ENCODE assay signal across 18 cellular contexts in genomic region chr13:91405240-91405639, GRCh38. TPM values are rescaled to one million over a fixed set of nuclear protein-coding genes. Genes with fewer than 3 reads are reported as not detected.
DNase-seq lines count a peak whose midpoint lies in the region; ATAC-seq and TF ChIP-seq lines count a peak whose summit lies in the region.
"Had no signal": no experiment of that assay in that cellular context is flagged by ENCODE, and none has a peak within 500 bp of the region (broad histone marks: within the 10 kb centered on the region; RNA-seq: fewer than 3 reads in every experiment).

No MANE protein-coding gene starts in this region.

- H3K4me3 ChIP-seq in GM23338, result no peak overlapping the region
- H3K4me3 ChIP-seq: PC-9, upper lobe of left lung had no signal

- H3K4me3 Mint-ChIP-seq in GM23338, result no peak overlapping the region
- H3K4me3 Mint-ChIP-seq: activated B cell treated with CpG ODN at 0.5 μM for 24 hours; activated naive CD8-positive, alpha-beta T cell treated with anti-CD3 and anti-CD28 coated beads, Interleukin-2, amount 50 U/mL, for 24 hours had no signal

- no peaks in the 10 kb centered on the region; the same call in 1 of the 2 replicates for H4K20me1 ChIP-seq in GM23338 (replicated peaks; ENCODE audit: insufficient read depth)

- peak; percentile 66 for ATAC-seq in GM18499 (IDR thresholded peaks at IDR 0.05; ENCODE audit: insufficient read depth, unreplicated experiment)
- peak; percentile 81 for ATAC-seq in GM19397 (IDR thresholded peaks at IDR 0.05; ENCODE audit: unreplicated experiment)
- peak; percentile 78 for ATAC-seq in HG02678 (IDR thresholded peaks at IDR 0.05; ENCODE audit: unreplicated experiment)
- ATAC-seq in HG03342 (IDR thresholded peaks at IDR 0.05; ENCODE audit: unreplicated experiment), result peak; percentile 72
- no peak for ATAC-seq in HG03108 (IDR thresholded peaks at IDR 0.05; ENCODE audit: unreplicated experiment)
- no peak for ATAC-seq in GM23338
- ATAC-seq: activated naive CD8-positive, alpha-beta T cell treated with anti-CD3 and anti-CD28 coated beads, Interleukin-2, amount 50 U/mL, for 24 hours had no signal

- peaks cover 5% of the 10 kb centered on the region; the same call in 1 of the 2 replicates for H3K9me2 ChIP-seq in GM23338 (ENCODE audit: insufficient read depth)

- no peaks in the 10 kb centered on the region for H3K4me1 Mint-ChIP-seq in GM23338
- H3K4me1 Mint-ChIP-seq: activated naive CD8-positive, alpha-beta T cell treated with anti-CD3 and anti-CD28 coated beads, Interleukin-2, amount 50 U/mL, for 24 hours had no signal

- H3K27ac Mint-ChIP-seq in GM23338, result no peak overlapping the region
- H3K27ac Mint-ChIP-seq: activated B cell treated with CpG ODN at 0.5 μM for 24 hours; activated naive CD8-positive, alpha-beta T cell treated with anti-CD3 and anti-CD28 coated beads, Interleukin-2, amount 50 U/mL, for 24 hours; progenitor cell of endocrine pancreas had no signal

- H3K27me3 ChIP-seq in GM23338 (ENCODE audit: insufficient read depth), result peaks cover 21% of the 10 kb centered on the region
- H3K27me3 ChIP-seq: upper lobe of left lung had no signal

- H2AFZ ChIP-seq in GM23338, result no peak overlapping the region
- H2AFZ ChIP-seq: PC-9 had no signal

- peaks cover 8% of the 10 kb centered on the region; the same call in 2 of the 3 replicates for H3K36me3 Mint-ChIP-seq in GM23338 (ENCODE audit: low read depth)

- DNase-seq in DMS 273 (lab: John Stamatoyannopoulos, UW; ENCODE audit: unreplicated experiment) (no peak), MV-4-11 (lab: John Stamatoyannopoulos, UW) (no peak), GM23338 (ENCODE audit: low spot score) (no peak)
- DNase-seq: activated B cell treated with CpG ODN at 0.5 μM for 24 hours; activated naive CD8-positive, alpha-beta T cell treated with anti-CD3 and anti-CD28 coated beads, Interleukin-2, amount 50 U/mL, for 24 hours; GF-D8; kidney glomerular epithelial cell; NCI-H1436 treated with DMSO at 0.1 percent for 48 hours; NCI-H510A; PC-9; upper lobe of left lung had no signal

- H3K4me1 ChIP-seq in GM23338 (ENCODE audit: insufficient read depth), result no peaks in the 10 kb centered on the region
- H3K4me1 ChIP-seq: upper lobe of left lung had no signal

- no peaks in the 10 kb centered on the region for H3K36me3 ChIP-seq in GM23338 (ENCODE audit: insufficient read depth)
- H3K36me3 ChIP-seq: upper lobe of left lung had no signal

- H3K4me2 ChIP-seq in GM23338, result no peak overlapping the region
- H3K4me2 ChIP-seq: PC-9 had no signal

- no peaks in the 10 kb centered on the region for H3K79me2 ChIP-seq in GM23338 (replicated peaks; ENCODE audit: insufficient read depth)

- H3K9me3 Mint-ChIP-seq in GM23338, result peaks cover 12% of the 10 kb centered on the region; the same call in 2 of the 3 replicates
- H3K9me3 Mint-ChIP-seq: activated naive CD8-positive, alpha-beta T cell treated with anti-CD3 and anti-CD28 coated beads, Interleukin-2, amount 50 U/mL, for 24 hours had no signal

- no peak for TF ChIP-seq CTCF in GM23338 (conservative IDR thresholded peaks at IDR 0.05; ENCODE audit: low read depth in 2 of 2)

- peaks cover 6% of the 10 kb centered on the region for H3K27me3 Mint-ChIP-seq in GM23338 (ENCODE audit: insufficient read depth, low read depth, poor library complexity)

- no peaks in the 10 kb centered on the region for H3F3A ChIP-seq in GM23338 (replicated peaks; ENCODE audit: low read depth)

- H3K27ac ChIP-seq in GM23338 (ENCODE audit: low read depth), result no peak overlapping the region
- H3K27ac ChIP-seq: HL-60, PC-9, upper lobe of left lung had no signal

TF ChIP-seq in GM23338, 12 proteins besides CTCF, POLR2A, EP300 and RAD21 (continues in another document):
- no peak for TF ChIP-seq JUNB (IDR thresholded peaks at IDR 0.05; ENCODE audit: unreplicated experiment)
- TF ChIP-seq ZNF462 (CRISPR knock-in tag; IDR thresholded peaks at IDR 0.05), result no peak
- no peak for TF ChIP-seq EZH2phosphoT487 (IDR thresholded peaks at IDR 0.05; ENCODE audit: unreplicated experiment)
- no peak for TF ChIP-seq REST (IDR thresholded peaks at IDR 0.05; ENCODE audit: unreplicated experiment)
- no peak for TF ChIP-seq ZNF331 (CRISPR knock-in tag; IDR thresholded peaks at IDR 0.05; ENCODE audit: low read depth)

RNA-seq across cellular contexts. Expression of gene GPC5, which starts 6.8 kb away (rescaled TPM):
- 1.1 and 1.2 TPM in 2 replicates for total RNA-seq in GM23338 (2014; rRNA removed; shearing (Covaris generic))
- polyA plus RNA-seq in GM23338 (2016; fragmentation: Nextera tagmentation; extraction: Ambion mirVana), result 0.78 and 0.95 TPM in 2 replicates
- total RNA-seq: PC-9 had no signal

RNA-seq across cellular contexts. Expression of gene MIR17HG, which starts 57.8 kb away (rescaled TPM):
- total RNA-seq in GM23338 (2014; rRNA removed; shearing (Covaris generic)), result 44.8 and 46.0 TPM in 2 replicates
- 9.1 and 14.8 TPM in 2 replicates for polyA plus RNA-seq in GM23338 (2016; fragmentation: Nextera tagmentation; extraction: Ambion mirVana)

Comparison
In these comparisons a context has a peak if more than half of its experiments do, and no peak if none do; other contexts are left out.
1. ATAC-seq: peak in GM18499 (single experiment), GM19397 (single experiment), HG02678 (single experiment) and HG03342 (single experiment); none in HG03108 (single experiment) and GM23338 (single experiment).